Comparison of ENCODE assay signal across 9 cellular contexts in the genomic region with DNA sequence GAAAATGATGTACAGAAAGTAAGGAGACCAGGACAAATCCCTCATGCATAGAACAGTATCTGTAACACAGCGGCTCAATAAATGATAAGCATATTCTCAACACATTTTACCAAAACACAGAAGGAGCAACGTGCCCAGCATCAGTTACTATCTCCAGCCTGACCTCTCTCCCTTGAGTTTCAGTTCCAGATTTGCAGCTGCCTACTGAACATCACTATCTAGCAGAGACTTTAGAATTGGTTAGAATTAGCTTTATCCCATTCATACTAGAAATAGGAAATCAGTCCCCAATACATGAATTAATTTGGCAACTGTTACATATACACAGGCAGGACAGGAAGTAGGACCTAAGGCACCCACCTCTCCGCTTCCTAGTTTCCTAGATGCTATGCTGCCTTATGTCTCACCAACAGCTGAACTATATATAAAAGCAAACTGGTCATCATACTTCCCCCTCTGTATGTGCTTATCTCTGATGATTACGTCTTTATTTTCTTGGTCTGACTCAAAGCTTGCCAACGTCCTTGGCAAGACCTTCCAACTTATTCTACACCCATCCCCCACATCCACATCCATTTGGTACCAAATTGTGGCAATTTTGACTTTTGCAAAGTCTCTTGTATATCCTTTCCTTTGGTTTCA.
A peak's percentile ranks its signal among the peaks of the same experiment; 100 is the strongest.
DNase-seq lines count a peak whose midpoint lies in the region; ATAC-seq and TF ChIP-seq lines count a peak whose summit lies in the region.
"Had no signal": no experiment of that assay in that cellular context is flagged by ENCODE, and none has a peak within 500 bp of the region (broad histone marks: within the 10 kb centered on the region; RNA-seq: fewer than 3 reads in every experiment).

No MANE protein-coding gene starts in this region.

- peaks cover 27% of the 10 kb centered on the region; the same call in 1 of the 2 replicates for H3K36me3 ChIP-seq in Loucy (ENCODE audit: insufficient read depth, low read length)

- POLR2A ChIA-PET in activated CD8-positive, alpha-beta T cell treated with anti-CD3 and anti-CD28 coated beads, Interleukin-2, amount 10 ng/mL, durations not matched to agents 7 days and 5 days (lab: Charles Lee), result no interaction called here
- POLR2A ChIA-PET in naive thymus-derived CD8-positive, alpha-beta T cell (lab: Charles Lee), result no interaction called here

- peak overlapping the region; percentile 81 for H3K9ac ChIP-seq in Loucy (ENCODE audit: low read depth, low read length, poor library complexity, severe bottlenecking)

- CTCF ChIA-PET in activated CD8-positive, alpha-beta T cell treated with anti-CD3 and anti-CD28 coated beads, Interleukin-2, amount 10 ng/mL, durations not matched to agents 7 days and 5 days (lab: Charles Lee), result no interaction called here

- no peaks in the 10 kb centered on the region for H3K9me3 ChIP-seq in Loucy (ENCODE audit: insufficient read depth, low read depth, low read length)

- no peaks in the 10 kb centered on the region for H3K27me3 Mint-ChIP-seq in activated CD8-positive, alpha-beta T cell treated with anti-CD3 and anti-CD28 coated beads, Interleukin-2, amount 10 ng/mL, durations not matched to agents 7 days and 5 days (ENCODE audit: low read depth)
- no peaks in the 10 kb centered on the region for H3K27me3 Mint-ChIP-seq in naive thymus-derived CD8-positive, alpha-beta T cell

- no peaks in the 10 kb centered on the region for H3F3A ChIP-seq in Loucy (ENCODE audit: low read depth)

- no peak for TF ChIP-seq CTCF in Loucy (conservative IDR thresholded peaks at IDR 0.05; ENCODE audit: low read length)

- H3K9me2 ChIP-seq in Loucy (replicated peaks; ENCODE audit: low read depth, low read length), result no peaks in the 10 kb centered on the region

- H2AFZ ChIP-seq in Loucy (ENCODE audit: low read length), result no peak overlapping the region

- peak; percentile 61 for DNase-seq in EL
- no peak for DNase-seq in activated CD8-positive, alpha-beta T cell treated with anti-CD3 and anti-CD28 coated beads, Interleukin-2, amount 10 ng/mL, durations not matched to agents 7 days and 5 days
- DNase-seq in naive thymus-derived CD8-positive, alpha-beta T cell, result no peak
- no peak for DNase-seq in NCI-H1436 treated with DMSO at 0.1 percent for 48 hours (lab: John Stamatoyannopoulos, UW)
- no peak for DNase-seq in islet precursor cell
- no peak for DNase-seq in NCI-H146 treated with DMSO at 0.1 percent for 48 hours (lab: John Stamatoyannopoulos, UW; ENCODE audit: unreplicated experiment)
- DNase-seq: NCI-H187 had no signal

- H3K4me2 ChIP-seq in Loucy (ENCODE audit: low read depth, low read length, poor library complexity, severe bottlenecking), result peak overlapping the region; percentile 76

- peaks cover 35% of the 10 kb centered on the region for H4K20me1 ChIP-seq in Loucy (ENCODE audit: insufficient read depth, low read length, poor library complexity, severe bottlenecking)

- peaks cover 50% of the 10 kb centered on the region for H3K79me2 ChIP-seq in Loucy (ENCODE audit: insufficient read depth, low read length)

- H3K4me3 Mint-ChIP-seq in activated CD8-positive, alpha-beta T cell treated with anti-CD3 and anti-CD28 coated beads, Interleukin-2, amount 10 ng/mL, durations not matched to agents 7 days and 5 days, result no peak overlapping the region
- peak overlapping the region in 7 of 10 donors; percentile 2 to 44 (median 22) for H3K4me3 Mint-ChIP-seq in naive thymus-derived CD8-positive, alpha-beta T cell

- peaks cover 38% of the 10 kb centered on the region for H3K4me1 Mint-ChIP-seq in activated CD8-positive, alpha-beta T cell treated with anti-CD3 and anti-CD28 coated beads, Interleukin-2, amount 10 ng/mL, durations not matched to agents 7 days and 5 days (ENCODE audit: low read depth)
- H3K4me1 Mint-ChIP-seq in naive thymus-derived CD8-positive, alpha-beta T cell, result peaks cover 12 to 41% (median 36%) of the 10 kb centered on the region in 4 donors

- no peak for ATAC-seq in activated CD8-positive, alpha-beta T cell treated with anti-CD3 and anti-CD28 coated beads, Interleukin-2, amount 10 ng/mL, durations not matched to agents 7 days and 5 days
- no peak for ATAC-seq in naive thymus-derived CD8-positive, alpha-beta T cell
- ATAC-seq: Right ventricle myocardium inferior had no signal

- peak overlapping the region; percentile 85 for H3K4me3 ChIP-seq in Loucy (ENCODE audit: low read length, poor library complexity, severe bottlenecking)

- H3K9me3 Mint-ChIP-seq in activated CD8-positive, alpha-beta T cell treated with anti-CD3 and anti-CD28 coated beads, Interleukin-2, amount 10 ng/mL, durations not matched to agents 7 days and 5 days (ENCODE audit: insufficient read depth), result no peaks in the 10 kb centered on the region
- H3K9me3 Mint-ChIP-seq in naive thymus-derived CD8-positive, alpha-beta T cell, result no peaks in the 10 kb centered on the region

- peak overlapping the region; percentile 17 for H3K27ac Mint-ChIP-seq in activated CD8-positive, alpha-beta T cell treated with anti-CD3 and anti-CD28 coated beads, Interleukin-2, amount 10 ng/mL, durations not matched to agents 7 days and 5 days
- H3K27ac Mint-ChIP-seq in naive thymus-derived CD8-positive, alpha-beta T cell, result peak overlapping the region in 1 of 10 donors; percentile 18

- H3K36me3 Mint-ChIP-seq in activated CD8-positive, alpha-beta T cell treated with anti-CD3 and anti-CD28 coated beads, Interleukin-2, amount 10 ng/mL, durations not matched to agents 7 days and 5 days (ENCODE audit: low read depth), result peaks cover 38% of the 10 kb centered on the region
- H3K36me3 Mint-ChIP-seq in naive thymus-derived CD8-positive, alpha-beta T cell, result peaks cover 6 to 56% (median 27%) of the 10 kb centered on the region in 3 donors

- no peaks in the 10 kb centered on the region for H3K27me3 ChIP-seq in Loucy (ENCODE audit: insufficient read depth, low read length, poor library complexity, severe bottlenecking)

- H3K4me1 ChIP-seq in Loucy (ENCODE audit: insufficient read depth, low read length, poor library complexity, severe bottlenecking), result peaks cover 33% of the 10 kb centered on the region
